ENCODE assay signal across 2 cellular contexts in the genomic region with DNA sequence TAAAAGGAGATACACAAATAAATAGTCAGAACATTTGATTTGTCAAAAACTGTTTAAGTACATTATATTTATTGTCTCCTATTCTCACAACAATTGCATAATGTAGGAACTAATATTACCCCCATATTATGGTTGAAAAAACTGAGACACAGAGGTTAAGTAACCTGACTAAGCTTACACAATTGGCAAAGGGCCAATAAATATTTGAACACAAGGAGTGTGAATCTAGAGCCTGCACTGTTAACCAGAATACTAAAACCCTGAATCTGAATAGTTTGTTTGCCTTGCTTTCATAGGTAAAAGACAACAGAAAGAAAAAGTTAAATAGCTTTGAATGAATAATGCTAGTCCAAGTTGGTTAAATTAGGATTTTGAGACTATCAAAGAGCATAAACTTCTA.
TF ChIP-seq lines count a peak whose summit lies in the region.

No MANE protein-coding gene starts in this region.

TF ChIP-seq in K562, 482 proteins besides CTCF, POLR2A, EP300 and RAD21:
- no peak for TF ChIP-seq ZEB2 (IDR thresholded peaks at IDR 0.05)
- peak; percentile 91 for TF ChIP-seq NFIC (IDR thresholded peaks at IDR 0.05)
- peak; percentile 82 for TF ChIP-seq NFIX (CRISPR knock-in tag; IDR thresholded peaks at IDR 0.05; ENCODE audit: low read depth)
- TF ChIP-seq MCM5 (IDR thresholded peaks at IDR 0.05; ENCODE audit: low read depth) = no peak
- TF ChIP-seq PURB (CRISPR knock-in tag; IDR thresholded peaks at IDR 0.05; ENCODE audit: low read depth) = no peak
TF ChIP-seq in K562: peak in this region for 2.

TF ChIP-seq in HepG2, 621 proteins besides CTCF, POLR2A, EP300 and RAD21:
- TF ChIP-seq AKAP8 (CRISPR knock-in tag; IDR thresholded peaks at IDR 0.05) = no peak
- no peak for TF ChIP-seq ZNF841 (CRISPR knock-in tag; IDR thresholded peaks at IDR 0.05; ENCODE audit: borderline replicate concordance)
- TF ChIP-seq HDAC6 (IDR thresholded peaks at IDR 0.05; ENCODE audit: low read depth, low read length) = no peak
- TF ChIP-seq ZNF556 (CRISPR knock-in tag; IDR thresholded peaks at IDR 0.05; ENCODE audit: borderline replicate concordance) = no peak
- no peak for TF ChIP-seq RCOR2 (CRISPR knock-in tag; IDR thresholded peaks at IDR 0.05)
- TF ChIP-seq, protein P1, sequence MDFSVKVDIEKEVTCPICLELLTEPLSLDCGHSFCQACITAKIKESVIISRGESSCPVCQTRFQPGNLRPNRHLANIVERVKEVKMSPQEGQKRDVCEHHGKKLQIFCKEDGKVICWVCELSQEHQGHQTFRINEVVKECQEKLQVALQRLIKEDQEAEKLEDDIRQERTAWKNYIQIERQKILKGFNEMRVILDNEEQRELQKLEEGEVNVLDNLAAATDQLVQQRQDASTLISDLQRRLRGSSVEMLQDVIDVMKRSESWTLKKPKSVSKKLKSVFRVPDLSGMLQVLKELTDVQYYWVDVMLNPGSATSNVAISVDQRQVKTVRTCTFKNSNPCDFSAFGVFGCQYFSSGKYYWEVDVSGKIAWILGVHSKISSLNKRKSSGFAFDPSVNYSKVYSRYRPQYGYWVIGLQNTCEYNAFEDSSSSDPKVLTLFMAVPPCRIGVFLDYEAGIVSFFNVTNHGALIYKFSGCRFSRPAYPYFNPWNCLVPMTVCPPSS (IDR thresholded peaks at IDR 0.05) = no peak
- TF ChIP-seq ZNF773 (CRISPR knock-in tag; IDR thresholded peaks at IDR 0.05; ENCODE audit: borderline replicate concordance) = no peak
- TF ChIP-seq CC2D1A (CRISPR knock-in tag; IDR thresholded peaks at IDR 0.05) = no peak
- TF ChIP-seq ZNF672 (CRISPR knock-in tag; IDR thresholded peaks at IDR 0.05) = no peak
- no peak for TF ChIP-seq ZNF879 (CRISPR knock-in tag; IDR thresholded peaks at IDR 0.05)
- TF ChIP-seq TMF1 (CRISPR knock-in tag; IDR thresholded peaks at IDR 0.05; ENCODE audit: low read depth) = no peak
- TF ChIP-seq ZNF607 (CRISPR knock-in tag; IDR thresholded peaks at IDR 0.05; ENCODE audit: borderline replicate concordance) = no peak
- TF ChIP-seq, protein P2, sequence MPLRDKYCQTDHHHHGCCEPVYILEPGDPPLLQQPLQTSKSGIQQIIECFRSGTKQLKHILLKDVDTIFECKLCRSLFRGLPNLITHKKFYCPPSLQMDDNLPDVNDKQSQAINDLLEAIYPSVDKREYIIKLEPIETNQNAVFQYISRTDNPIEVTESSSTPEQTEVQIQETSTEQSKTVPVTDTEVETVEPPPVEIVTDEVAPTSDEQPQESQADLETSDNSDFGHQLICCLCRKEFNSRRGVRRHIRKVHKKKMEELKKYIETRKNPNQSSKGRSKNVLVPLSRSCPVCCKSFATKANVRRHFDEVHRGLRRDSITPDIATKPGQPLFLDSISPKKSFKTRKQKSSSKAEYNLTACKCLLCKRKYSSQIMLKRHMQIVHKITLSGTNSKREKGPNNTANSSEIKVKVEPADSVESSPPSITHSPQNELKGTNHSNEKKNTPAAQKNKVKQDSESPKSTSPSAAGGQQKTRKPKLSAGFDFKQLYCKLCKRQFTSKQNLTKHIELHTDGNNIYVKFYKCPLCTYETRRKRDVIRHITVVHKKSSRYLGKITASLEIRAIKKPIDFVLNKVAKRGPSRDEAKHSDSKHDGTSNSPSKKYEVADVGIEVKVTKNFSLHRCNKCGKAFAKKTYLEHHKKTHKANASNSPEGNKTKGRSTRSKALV (CRISPR knock-in tag; IDR thresholded peaks at IDR 0.05) = no peak
- no peak for TF ChIP-seq SRSF9 (IDR thresholded peaks at IDR 0.05; ENCODE audit: borderline replicate concordance, insufficient read depth, low read depth, low read length, poor library complexity, severe bottlenecking)
- TF ChIP-seq ZNF343 (CRISPR knock-in tag; IDR thresholded peaks at IDR 0.05) = no peak
- no peak for TF ChIP-seq ZNF589 (CRISPR knock-in tag; conservative IDR thresholded peaks at IDR 0.05)
- TF ChIP-seq NFATC3 (CRISPR knock-in tag; IDR thresholded peaks at IDR 0.05) = no peak
- TF ChIP-seq AGO2 (optimal IDR thresholded peaks at IDR 0.05; ENCODE audit: low read depth, low read length) = no peak
- TF ChIP-seq, protein P3, sequence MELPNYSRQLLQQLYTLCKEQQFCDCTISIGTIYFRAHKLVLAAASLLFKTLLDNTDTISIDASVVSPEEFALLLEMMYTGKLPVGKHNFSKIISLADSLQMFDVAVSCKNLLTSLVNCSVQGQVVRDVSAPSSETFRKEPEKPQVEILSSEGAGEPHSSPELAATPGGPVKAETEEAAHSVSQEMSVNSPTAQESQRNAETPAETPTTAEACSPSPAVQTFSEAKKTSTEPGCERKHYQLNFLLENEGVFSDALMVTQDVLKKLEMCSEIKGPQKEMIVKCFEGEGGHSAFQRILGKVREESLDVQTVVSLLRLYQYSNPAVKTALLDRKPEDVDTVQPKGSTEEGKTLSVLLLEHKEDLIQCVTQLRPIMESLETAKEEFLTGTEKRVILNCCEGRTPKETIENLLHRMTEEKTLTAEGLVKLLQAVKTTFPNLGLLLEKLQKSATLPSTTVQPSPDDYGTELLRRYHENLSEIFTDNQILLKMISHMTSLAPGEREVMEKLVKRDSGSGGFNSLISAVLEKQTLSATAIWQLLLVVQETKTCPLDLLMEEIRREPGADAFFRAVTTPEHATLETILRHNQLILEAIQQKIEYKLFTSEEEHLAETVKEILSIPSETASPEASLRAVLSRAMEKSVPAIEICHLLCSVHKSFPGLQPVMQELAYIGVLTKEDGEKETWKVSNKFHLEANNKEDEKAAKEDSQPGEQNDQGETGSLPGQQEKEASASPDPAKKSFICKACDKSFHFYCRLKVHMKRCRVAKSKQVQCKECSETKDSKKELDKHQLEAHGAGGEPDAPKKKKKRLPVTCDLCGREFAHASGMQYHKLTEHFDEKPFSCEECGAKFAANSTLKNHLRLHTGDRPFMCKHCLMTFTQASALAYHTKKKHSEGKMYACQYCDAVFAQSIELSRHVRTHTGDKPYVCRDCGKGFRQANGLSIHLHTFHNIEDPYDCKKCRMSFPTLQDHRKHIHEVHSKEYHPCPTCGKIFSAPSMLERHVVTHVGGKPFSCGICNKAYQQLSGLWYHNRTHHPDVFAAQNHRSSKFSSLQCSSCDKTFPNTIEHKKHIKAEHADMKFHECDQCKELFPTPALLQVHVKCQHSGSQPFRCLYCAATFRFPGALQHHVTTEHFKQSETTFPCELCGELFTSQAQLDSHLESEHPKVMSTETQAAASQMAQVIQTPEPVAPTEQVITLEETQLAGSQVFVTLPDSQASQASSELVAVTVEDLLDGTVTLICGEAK (IDR thresholded peaks at IDR 0.05) = no peak
- TF ChIP-seq, protein P3 (CRISPR knock-in tag; IDR thresholded peaks at IDR 0.05) = no peak
